Comparison of ENCODE assay signal across 8 cellular contexts in the genomic region with DNA sequence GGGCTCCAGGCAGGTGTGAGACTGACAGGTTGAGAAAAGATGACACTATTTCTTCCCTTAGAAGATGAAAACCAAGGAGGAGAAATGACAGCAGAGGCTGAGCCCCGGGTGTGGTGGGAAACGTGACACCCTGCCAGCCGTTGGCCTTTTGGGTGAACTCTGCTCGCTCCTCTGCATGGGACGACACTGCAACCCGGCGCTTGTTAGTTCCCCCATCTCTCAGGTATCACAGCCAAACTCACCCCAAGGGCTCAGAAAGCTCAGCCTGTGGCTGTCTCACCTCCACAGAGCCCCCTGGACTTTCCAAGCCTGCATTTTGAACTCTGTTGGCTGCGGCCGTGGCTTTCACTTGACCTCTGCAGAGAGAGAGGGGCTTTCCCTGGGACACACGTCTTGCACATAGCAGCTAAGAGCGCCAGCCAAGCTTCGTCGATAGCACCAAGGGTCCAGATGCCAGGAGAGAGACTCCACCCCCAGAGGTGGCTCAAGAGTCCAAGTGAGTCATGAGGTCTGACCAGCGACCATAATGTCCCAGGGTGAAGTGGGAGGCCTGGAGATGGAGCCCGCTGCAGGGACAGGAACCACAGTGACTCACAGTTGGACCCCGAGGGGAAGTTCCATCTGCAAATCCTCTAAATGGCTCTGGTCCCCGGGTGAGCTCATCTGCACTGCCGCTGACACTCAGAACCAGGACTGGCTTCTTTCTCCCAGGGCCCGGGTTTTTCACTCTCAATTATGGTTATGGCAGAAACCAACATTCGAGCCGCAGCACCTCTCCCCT.
A peak's percentile ranks its signal among the peaks of the same experiment; 100 is the strongest.
DNase-seq lines count a peak whose midpoint lies in the region; ATAC-seq and TF ChIP-seq lines count a peak whose summit lies in the region.

No MANE protein-coding gene starts in this region.

- H3K4me1 ChIP-seq in prostate gland (replicated peaks), result no peaks in the 10 kb centered on the region

- peak; percentile 37 for ATAC-seq in GM19467 (IDR thresholded peaks at IDR 0.05; ENCODE audit: unreplicated experiment)
- peak; percentile 52 for ATAC-seq in HG03432 (IDR thresholded peaks at IDR 0.05; ENCODE audit: unreplicated experiment)

- no peaks in the 10 kb centered on the region for H3K27me3 ChIP-seq in prostate gland (replicated peaks; ENCODE audit: insufficient read depth)

- no peaks in the 10 kb centered on the region for H3K9me3 ChIP-seq in prostate gland

- TF ChIP-seq CTCF in GM10266 (IDR thresholded peaks at IDR 0.05; ENCODE audit: control insufficient read depth, insufficient read depth, low read depth, missing control alignments) (no peak), prostate gland (IDR thresholded peaks at IDR 0.05) (no peak)

- H3K36me3 ChIP-seq in prostate gland, result no peaks in the 10 kb centered on the region

- peak; percentile 65 for DNase-seq in GM10266 (ENCODE audit: extremely low spot score)
- DNase-seq in activated CD4-positive, CD25-positive, alpha-beta regulatory T cell treated with anti-CD3 and anti-CD28 coated beads, Interleukin-2, amount 50 U/mL, for 72 hours, result peak; percentile 49
- DNase-seq in iPS-NIHi7 (ENCODE audit: extremely low spot score), result peak; percentile 28
- peak; percentile 56 for DNase-seq in ureter (ENCODE audit: low spot score)
- no peak for DNase-seq in activated gamma-delta T cell (lab: John Stamatoyannopoulos, UW)
- no peak for DNase-seq in prostate gland (ENCODE audit: low spot score)

- H3K4me3 ChIP-seq in prostate gland, result no peak overlapping the region

- WGBS in prostate gland, result 62% methylated on average over 21 of the region's 21 CpGs

- intact Hi-C loops in prostate gland (cut with DNase I), result no loop called here

- no peak overlapping the region for H3K27ac ChIP-seq in prostate gland

- TF ChIP-seq POLR2A in prostate gland (IDR thresholded peaks at IDR 0.05), result no peak

Comparison
In these comparisons a context has a peak if more than half of its experiments do, and no peak if none do; other contexts are left out.
1. DNase-seq: peak in GM10266 (single experiment), activated CD4-positive, CD25-positive, alpha-beta regulatory T cell treated with anti-CD3 and anti-CD28 coated beads, Interleukin-2, amount 50 U/mL, for 72 hours (single experiment), iPS-NIHi7 (single experiment) and ureter (single experiment); none in activated gamma-delta T cell (single experiment) and prostate gland (single experiment).